25 cellular contexts compared by ENCODE assay signal in the genomic region with DNA sequence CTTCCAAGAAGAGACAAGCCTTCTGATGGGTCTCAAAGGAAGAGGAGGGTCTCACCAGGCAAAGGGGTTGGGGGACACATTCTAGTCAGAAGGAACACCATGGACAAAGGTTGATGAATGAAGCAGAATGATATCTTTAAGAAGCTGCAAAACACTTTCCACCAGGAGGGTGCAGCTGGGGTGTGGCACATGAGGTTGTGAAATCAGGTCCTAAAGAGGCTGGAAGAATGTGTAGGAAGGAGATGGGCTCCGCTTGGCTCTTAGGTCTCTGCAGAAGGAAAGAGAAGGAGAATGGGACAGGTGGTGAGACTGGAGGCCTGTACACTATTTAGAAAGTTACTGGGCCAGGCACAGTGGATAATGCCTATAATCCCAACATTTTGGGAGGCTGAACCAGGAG.
DNase-seq lines count a peak whose midpoint lies in the region; ATAC-seq, FAIRE-seq and TF ChIP-seq lines count a peak whose summit lies in the region.
"Had no signal": no experiment of that assay in that cellular context is flagged by ENCODE, and none has a peak within 500 bp of the region (broad histone marks: within the 10 kb centered on the region; RNA-seq: fewer than 3 reads in every experiment).

No MANE protein-coding gene starts in this region.

- no peak overlapping the region for H2BK15ac ChIP-seq in mesenchymal stem cell (ENCODE audit: low read depth, poor library complexity, severe bottlenecking)

- no peak overlapping the region for H2BK120ac ChIP-seq in mesenchymal stem cell (ENCODE audit: low read depth, low read length)

- H3K27ac Mint-ChIP-seq in natural killer cell treated with Interleukin-12 subunit alpha and Interleukin-12 subunit beta and Interleukin-15 and Interleukin-18, amount 100 ng/mL, for 72 hours = no peak overlapping the region
- H3K27ac Mint-ChIP-seq: CD4-positive, alpha-beta T cell had no signal

- H2BK12ac ChIP-seq in mesenchymal stem cell (ENCODE audit: low read length in 2 of 2) = no peak overlapping the region

- H2BK5ac ChIP-seq in mesenchymal stem cell (ENCODE audit: low read depth, low read length, poor library complexity, severe bottlenecking) = no peak overlapping the region

- H3K79me1 ChIP-seq in mesenchymal stem cell (replicated peaks; ENCODE audit: low read length, poor library complexity, severe bottlenecking) = peaks cover 5% of the 10 kb centered on the region

- H3K79me2 ChIP-seq in PC-9 (ENCODE audit: low read depth) = no peaks in the 10 kb centered on the region

- H3K4me1 ChIP-seq in BLaER1 treated with 17β-estradiol and CSF1 and Interleukin-3, amounts not matched to agents 10 nM and 100 nM = peaks cover 16 to 45% (median 32%) of the 10 kb centered on the region in 10 experiments
- H3K4me1 ChIP-seq in PC-9 (replicated peaks; ENCODE audit: insufficient read depth) (peaks cover 56% of the 10 kb centered on the region), mesenchymal stem cell (ENCODE audit: control insufficient read depth, insufficient read depth, low read depth, low read length) (peaks cover 7% of the 10 kb centered on the region), small intestine (ENCODE audit: control insufficient read depth in 2 of 2, insufficient read depth in 1 of 2, low read depth in 1 of 2, low read length in 1 of 2) (no peaks in the 10 kb centered on the region), A673 (ENCODE audit: insufficient read depth, low read length, poor library complexity, severe bottlenecking) (no peaks in the 10 kb centered on the region), suprapubic skin (peaks cover 6% of the 10 kb centered on the region)

- H3K4me3 Mint-ChIP-seq in natural killer cell treated with Interleukin-12 subunit alpha and Interleukin-12 subunit beta and Interleukin-15 and Interleukin-18, amount 100 ng/mL, for 72 hours = no peak overlapping the region
- H3K4me3 Mint-ChIP-seq: CD4-positive, alpha-beta T cell had no signal

- TF ChIP-seq CTCF in PC-9 (conservative IDR thresholded peaks at IDR 0.05) (no peak), A673 (conservative IDR thresholded peaks at IDR 0.05; ENCODE audit: low read depth, low read length) (no peak), suprapubic skin (IDR thresholded peaks at IDR 0.05) (no peak)

- H3K27me3 Mint-ChIP-seq in natural killer cell treated with Interleukin-12 subunit alpha and Interleukin-12 subunit beta and Interleukin-15 and Interleukin-18, amount 100 ng/mL, for 72 hours = no peaks in the 10 kb centered on the region
- H3K27me3 Mint-ChIP-seq: CD4-positive, alpha-beta T cell had no signal

- no peaks in the 10 kb centered on the region for H3K9me3 ChIP-seq in BLaER1 treated with 17β-estradiol and CSF1 and Interleukin-3, amounts not matched to agents 10 nM and 100 nM (replicated peaks in 1 of 11)
- H3K9me3 ChIP-seq in PC-9 (ENCODE audit: insufficient read depth, low read depth) = peaks cover 14% of the 10 kb centered on the region
- no peaks in the 10 kb centered on the region for H3K9me3 ChIP-seq in mesenchymal stem cell (ENCODE audit: control insufficient read depth, low read length)
- H3K9me3 ChIP-seq in small intestine (ENCODE audit: control insufficient read depth, low read depth) = no peaks in the 10 kb centered on the region
- H3K9me3 ChIP-seq in A673 (ENCODE audit: low read depth, low read length, poor library complexity, severe bottlenecking) = no peaks in the 10 kb centered on the region
- no peaks in the 10 kb centered on the region for H3K9me3 ChIP-seq in suprapubic skin
- H3K9me3 ChIP-seq: MG63, SJCRH30 had no signal

- no peak for FAIRE-seq in small intestine (lab: Jason Lieb, UNC)
- FAIRE-seq: A204.1, H1 had no signal

- no peak overlapping the region for H4K8ac ChIP-seq in mesenchymal stem cell (ENCODE audit: low read length)

- DNase-seq in PC-9 (no peak), mesenchymal stem cell (no peak), small intestine (peak; percentile 22), A673 (ENCODE audit: low spot score) (no peak), suprapubic skin (ENCODE audit: low spot score in 2 of 2) (no peak), SHP77 treated with DMSO at 0.1 percent for 48 hours (lab: John Stamatoyannopoulos, UW) (no peak)
- no peak for DNase-seq in natural killer cell treated with Interleukin-12 subunit alpha and Interleukin-12 subunit beta and Interleukin-15 and Interleukin-18, amount 100 ng/mL, for 72 hours (ENCODE audit: low spot score)
- DNase-seq: CD4-positive, alpha-beta T cell; COR-L47; DMS79; Kasumi-1; MG63; NCI-H1048; NCI-H1436; NCI-H2029 treated with DMSO at 0.1 percent for 48 hours; NCI-H2171; NCI-H345; NCI-H774; NK-92 treated with Interleukin-12 subunit alpha and Interleukin-12 subunit beta, amount 100 ng/mL, for 24 hours; SJCRH30 had no signal

- BruUV-seq in PC-9 (replicated peaks; lab: Mats Ljungman, UMichigan) (no TSS peak), A673 (replicated peaks; lab: Mats Ljungman, UMichigan) (no TSS peak)

- H3K4me1 Mint-ChIP-seq in natural killer cell treated with Interleukin-12 subunit alpha and Interleukin-12 subunit beta and Interleukin-15 and Interleukin-18, amount 100 ng/mL, for 72 hours (ENCODE audit: low read depth in 2 of 2) = peaks cover 33 to 47% of the 10 kb centered on the region in 2 donors

- POLR2A ChIA-PET in PC-9 (lab: Charles Lee; ENCODE audit: unreplicated experiment) (no interaction called here), A673 (lab: Charles Lee; ENCODE audit: low non-redundant PET) (no interaction called here)

- 78% methylated on average over 1 of the region's 1 CpG for WGBS in mesenchymal stem cell
- 74 to 87% (median 82%) methylated on average over 1 of the region's 1 CpG for WGBS in small intestine, 3 donors
- WGBS in suprapubic skin = 90% methylated on average over 1 of the region's 1 CpG

- H3K4ac ChIP-seq in mesenchymal stem cell (ENCODE audit: low read depth in 1 of 2, low read length in 2 of 2) = no peak overlapping the region

- H3K23ac ChIP-seq in mesenchymal stem cell (ENCODE audit: low read length in 2 of 2) = no peak overlapping the region

- no peaks in the 10 kb centered on the region for H3K36me3 ChIP-seq in BLaER1 treated with 17β-estradiol and CSF1 and Interleukin-3, amounts not matched to agents 10 nM and 100 nM
- H3K36me3 ChIP-seq in PC-9 (ENCODE audit: low read depth) (0 out of 2 replicates have a peak, but pooled peaks cover 7% of the 10 kb centered on the region), mesenchymal stem cell (ENCODE audit: control insufficient read depth in 1 of 2, insufficient read depth in 2 of 2, low read depth in 1 of 2, low read length in 2 of 2) (no peaks in the 10 kb centered on the region), small intestine (ENCODE audit: control insufficient read depth in 2 of 2, insufficient read depth in 2 of 2, low read length in 2 of 2) (no peaks in the 10 kb centered on the region), A673 (ENCODE audit: insufficient read depth, low read length, poor library complexity, severe bottlenecking) (no peaks in the 10 kb centered on the region), suprapubic skin (no peaks in the 10 kb centered on the region)
- H3K36me3 ChIP-seq: MG63, SJCRH30 had no signal

- H2AFZ ChIP-seq in PC-9 (no peak overlapping the region), mesenchymal stem cell (ENCODE audit: low read depth, low read length) (no peak overlapping the region)

- peak overlapping the region; percentile 6 for H2AK5ac ChIP-seq in mesenchymal stem cell (ENCODE audit: low read length, severe bottlenecking)

- TF ChIP-seq POLR2A in suprapubic skin (IDR thresholded peaks at IDR 0.05) = no peak

- H3K27ac ChIP-seq in BLaER1 treated with 17β-estradiol and CSF1 and Interleukin-3, amounts not matched to agents 10 nM and 100 nM = peak overlapping the region in 6 of 11 experiments; percentile 55 to 84 (median 78); a peak in 9 of 22 replicates
- H3K27ac ChIP-seq in PC-9 (no peak overlapping the region), mesenchymal stem cell (ENCODE audit: low read length, poor library complexity, severe bottlenecking) (no peak overlapping the region), small intestine (ENCODE audit: low read depth in 1 of 2, low read length in 1 of 2) (no peak overlapping the region), A673 (ENCODE audit: low read depth, low read length, poor library complexity, severe bottlenecking) (no peak overlapping the region), suprapubic skin (no peak overlapping the region)
- H3K27ac ChIP-seq: SJCRH30 had no signal

- peak overlapping the region in 4 of 11 experiments; percentile 18 to 37 (median 28); a peak in 6 of 22 replicates for H3K9ac ChIP-seq in BLaER1 treated with 17β-estradiol and CSF1 and Interleukin-3, amounts not matched to agents 10 nM and 100 nM
- no peak overlapping the region for H3K9ac ChIP-seq in mesenchymal stem cell (ENCODE audit: low read length)

- no peak for ATAC-seq in natural killer cell treated with Interleukin-12 subunit alpha and Interleukin-12 subunit beta and Interleukin-15 and Interleukin-18, amount 100 ng/mL, for 72 hours
- ATAC-seq: HCT116, Panc1 had no signal

- no peak overlapping the region for H3K18ac ChIP-seq in mesenchymal stem cell (ENCODE audit: low read depth in 1 of 2, low read length in 2 of 2)

- H4K91ac ChIP-seq in mesenchymal stem cell (ENCODE audit: low read length) = no peak overlapping the region

- no peak overlapping the region for H3K4me3 ChIP-seq in BLaER1 treated with 17β-estradiol and CSF1 and Interleukin-3, amounts not matched to agents 10 nM and 100 nM
- H3K4me3 ChIP-seq in PC-9 = no peak overlapping the region
- no peak overlapping the region for H3K4me3 ChIP-seq in mesenchymal stem cell (ENCODE audit: insufficient read depth in 1 of 2, low read depth in 1 of 2, low read length in 2 of 2)
- no peak overlapping the region for H3K4me3 ChIP-seq in small intestine (ENCODE audit: low read depth in 1 of 2, low read length in 2 of 2)
- H3K4me3 ChIP-seq in A673 (ENCODE audit: low read depth, low read length, poor library complexity, severe bottlenecking) = no peak overlapping the region
- no peak overlapping the region for H3K4me3 ChIP-seq in suprapubic skin
- H3K4me3 ChIP-seq: MG63, SJCRH30 had no signal

- no peaks in the 10 kb centered on the region for H3K9me3 Mint-ChIP-seq in natural killer cell treated with Interleukin-12 subunit alpha and Interleukin-12 subunit beta and Interleukin-15 and Interleukin-18, amount 100 ng/mL, for 72 hours
- H3K9me3 Mint-ChIP-seq: CD4-positive, alpha-beta T cell had no signal

- CTCF ChIA-PET in PC-9 (lab: Charles Lee) (no interaction called here), A673 (lab: Charles Lee) (no interaction called here)

- no peaks in the 10 kb centered on the region for H4K20me1 ChIP-seq in BLaER1 treated with 17β-estradiol and CSF1 and Interleukin-3, amounts not matched to agents 10 nM and 100 nM
- no peaks in the 10 kb centered on the region for H4K20me1 ChIP-seq in PC-9 (ENCODE audit: insufficient read depth)

- H3K36me3 Mint-ChIP-seq in natural killer cell treated with Interleukin-12 subunit alpha and Interleukin-12 subunit beta and Interleukin-15 and Interleukin-18, amount 100 ng/mL, for 72 hours = no peaks in the 10 kb centered on the region

- H3F3A ChIP-seq in PC-9 (ENCODE audit: insufficient read depth, low read depth) = peaks cover 36% of the 10 kb centered on the region

- peak overlapping the region in 7 of 11 experiments; percentile 8 to 43 (median 26); a peak in 10 of 22 replicates for H3K4me2 ChIP-seq in BLaER1 treated with 17β-estradiol and CSF1 and Interleukin-3, amounts not matched to agents 10 nM and 100 nM
- peak overlapping the region; percentile 58; the same call in 1 of the 2 replicates for H3K4me2 ChIP-seq in PC-9
- no peak overlapping the region for H3K4me2 ChIP-seq in mesenchymal stem cell (ENCODE audit: low read length, poor library complexity, severe bottlenecking)

- TF ChIP-seq EP300 in suprapubic skin (IDR thresholded peaks at IDR 0.05) = no peak

- intact Hi-C loops in PC-9 (cut with micrococcal nuclease; ENCODE audit: unreplicated experiment) = no loop called here
- intact Hi-C loops in A673 (cut with micrococcal nuclease; ENCODE audit: unreplicated experiment) = no loop called here

- no peak overlapping the region for H3K14ac ChIP-seq in mesenchymal stem cell (ENCODE audit: low read length in 2 of 2)

- no peaks in the 10 kb centered on the region for H3K27me3 ChIP-seq in BLaER1 treated with 17β-estradiol and CSF1 and Interleukin-3, amounts not matched to agents 10 nM and 100 nM
- H3K27me3 ChIP-seq in PC-9 (ENCODE audit: insufficient read depth, low read depth) = no peaks in the 10 kb centered on the region
- H3K27me3 ChIP-seq in mesenchymal stem cell (ENCODE audit: control insufficient read depth in 1 of 2, insufficient read depth in 1 of 2, low read length in 2 of 2) = peaks cover 0 to 11% of the 10 kb centered on the region in 2 experiments
- H3K27me3 ChIP-seq in small intestine (ENCODE audit: control insufficient read depth in 2 of 2, insufficient read depth in 2 of 2, low read length in 2 of 2) = no peaks in the 10 kb centered on the region
- no peaks in the 10 kb centered on the region for H3K27me3 ChIP-seq in A673 (replicated peaks; ENCODE audit: insufficient read depth, low read depth, low read length, poor library complexity)
- no peaks in the 10 kb centered on the region for H3K27me3 ChIP-seq in suprapubic skin
- H3K27me3 ChIP-seq: MG63, SJCRH30 had no signal

- no peaks in the 10 kb centered on the region for H3K9me2 ChIP-seq in PC-9 (ENCODE audit: insufficient read depth)

Comparison
In these comparisons a context has a peak if more than half of its experiments do, and no peak if none do; other contexts are left out.
1. H3K27ac ChIP-seq: peak in BLaER1 treated with 17β-estradiol and CSF1 and Interleukin-3, amounts not matched to agents 10 nM and 100 nM (6 of 11); none in PC-9 (single experiment), mesenchymal stem cell (single experiment), small intestine (0 of 2), A673 (single experiment) and suprapubic skin (single experiment).